ENCODE assay signal across 14 cellular contexts in genomic region chr18:23266717-23267446, GRCh38.
A peak's percentile ranks its signal among the peaks of the same experiment; 100 is the strongest.
DNase-seq lines count a peak whose midpoint lies in the region; ATAC-seq and TF ChIP-seq lines count a peak whose summit lies in the region.
"Had no signal": no experiment of that assay in that cellular context is flagged by ENCODE, and none has a peak within 500 bp of the region (broad histone marks: within the 10 kb centered on the region; RNA-seq: fewer than 3 reads in every experiment).

No MANE protein-coding gene starts in this region.

- H3K27ac Mint-ChIP-seq in naive B cell (peak overlapping the region in 4 of 6 donors; percentile 67 to 88 (median 81)), CD14-positive monocyte (peak overlapping the region in 2 of 7 donors; percentile 48 to 50)

- CTCF ChIA-PET in HEK293T (lab: Yijun Ruan, JAX): interaction anchor here (0.6 kb wide), 1 partner anchor 550 kb away, joined by 3 read pairs; no protein-coding TSS in a partner anchor

- peak; percentile 39 for DNase-seq in GM13977 (ENCODE audit: low spot score)
- DNase-seq in naive B cell: peak; percentile 39
- DNase-seq in CD14-positive monocyte (ENCODE audit: low spot score): no peak
- no peak for DNase-seq in HEK293T (ENCODE audit: extremely low spot score)
- DNase-seq in effector CD4-positive, alpha-beta T cell: no peak
- DNase-seq: activated naive CD4-positive, alpha-beta T cell treated with anti-CD3 and anti-CD28 coated beads, Interleukin-2, amount 50 U/mL, for 16 hours; BE2C; GM23248; NCI-H187; right lobe of liver; T1000 had no signal

- H3K9me3 Mint-ChIP-seq in naive B cell: peaks cover 8 to 38% (median 28%) of the 10 kb centered on the region in 7 donors
- H3K9me3 Mint-ChIP-seq in CD14-positive monocyte: peaks cover 10 to 27% (median 23%) of the 10 kb centered on the region in 7 donors

- H3K27me3 Mint-ChIP-seq in naive B cell (peaks cover 0 to 9% (median 0%) of the 10 kb centered on the region in 3 donors), CD14-positive monocyte (ENCODE audit: low read depth in 3 of 3) (peaks cover 1 to 5% (median 3%) of the 10 kb centered on the region in 3 donors)

- POLR2A ChIA-PET in HEK293T (lab: Yijun Ruan, JAX): interaction anchor here (0.9 kb wide), 1 partner anchor 186 kb away, joined by 3 read pairs; the partner anchor contains the start of gene RIOK3

- intact Hi-C loops in CD14-positive monocyte (cut with micrococcal nuclease): no loop called here

- H3K36me3 Mint-ChIP-seq in naive B cell (peaks cover 7 to 11% of the 10 kb centered on the region in 2 donors), CD14-positive monocyte (peaks cover 4% of the 10 kb centered on the region in 2 donors)

- in situ Hi-C loops in GM13977 (cut with MboI; ENCODE audit: low pct_unique_long_range_greater_than_20kb, low sequenced_read_pairs, unreplicated experiment): no loop called here

- peak; percentile 60 for ATAC-seq in GM21423 (IDR thresholded peaks at IDR 0.05; ENCODE audit: unreplicated experiment)
- peak; percentile 49 for ATAC-seq in HG03196 (IDR thresholded peaks at IDR 0.05; ENCODE audit: unreplicated experiment)
- ATAC-seq in naive B cell (ENCODE audit: low read depth in 2 of 2): peak; percentile 45 to 52
- no peak for ATAC-seq in HG03280 (IDR thresholded peaks at IDR 0.05; ENCODE audit: unreplicated experiment)

- H3K4me3 Mint-ChIP-seq in naive B cell: peak overlapping the region in 3 of 8 donors; percentile 36 to 69 (median 53)
- H3K4me3 Mint-ChIP-seq in CD14-positive monocyte: no peak overlapping the region

- TF ChIP-seq CTCF in GM13977 (IDR thresholded peaks at IDR 0.05; ENCODE audit: extremely low read depth, insufficient read depth, missing control alignments): no peak
- TF ChIP-seq CTCF in CD14-positive monocyte (IDR thresholded peaks at IDR 0.05): no peak

- H3K4me1 Mint-ChIP-seq in naive B cell (peaks cover 18 to 34% (median 23%) of the 10 kb centered on the region in 3 donors), CD14-positive monocyte (peaks cover 3% of the 10 kb centered on the region)

TF ChIP-seq in HEK293T, 16 proteins besides CTCF, POLR2A, EP300 and RAD21:
- TF ChIP-seq SP1 (IDR thresholded peaks at IDR 0.05) (no peak), CTBP1 (IDR thresholded peaks at IDR 0.05; ENCODE audit: borderline replicate concordance) (no peak), L3MBTL2 (conservative IDR thresholded peaks at IDR 0.05) (no peak), LEF1 (IDR thresholded peaks at IDR 0.05; ENCODE audit: borderline replicate concordance) (no peak), FOXA1 (IDR thresholded peaks at IDR 0.05) (no peak), ELF4 (IDR thresholded peaks at IDR 0.05) (no peak)

Comparison
In these comparisons a context has a peak if more than half of its experiments do, and no peak if none do; other contexts are left out.
1. DNase-seq: peak in GM13977 (single experiment) and naive B cell (single experiment); none in CD14-positive monocyte (single experiment), HEK293T (single experiment) and effector CD4-positive, alpha-beta T cell (single experiment).